In the genomic region with DNA sequence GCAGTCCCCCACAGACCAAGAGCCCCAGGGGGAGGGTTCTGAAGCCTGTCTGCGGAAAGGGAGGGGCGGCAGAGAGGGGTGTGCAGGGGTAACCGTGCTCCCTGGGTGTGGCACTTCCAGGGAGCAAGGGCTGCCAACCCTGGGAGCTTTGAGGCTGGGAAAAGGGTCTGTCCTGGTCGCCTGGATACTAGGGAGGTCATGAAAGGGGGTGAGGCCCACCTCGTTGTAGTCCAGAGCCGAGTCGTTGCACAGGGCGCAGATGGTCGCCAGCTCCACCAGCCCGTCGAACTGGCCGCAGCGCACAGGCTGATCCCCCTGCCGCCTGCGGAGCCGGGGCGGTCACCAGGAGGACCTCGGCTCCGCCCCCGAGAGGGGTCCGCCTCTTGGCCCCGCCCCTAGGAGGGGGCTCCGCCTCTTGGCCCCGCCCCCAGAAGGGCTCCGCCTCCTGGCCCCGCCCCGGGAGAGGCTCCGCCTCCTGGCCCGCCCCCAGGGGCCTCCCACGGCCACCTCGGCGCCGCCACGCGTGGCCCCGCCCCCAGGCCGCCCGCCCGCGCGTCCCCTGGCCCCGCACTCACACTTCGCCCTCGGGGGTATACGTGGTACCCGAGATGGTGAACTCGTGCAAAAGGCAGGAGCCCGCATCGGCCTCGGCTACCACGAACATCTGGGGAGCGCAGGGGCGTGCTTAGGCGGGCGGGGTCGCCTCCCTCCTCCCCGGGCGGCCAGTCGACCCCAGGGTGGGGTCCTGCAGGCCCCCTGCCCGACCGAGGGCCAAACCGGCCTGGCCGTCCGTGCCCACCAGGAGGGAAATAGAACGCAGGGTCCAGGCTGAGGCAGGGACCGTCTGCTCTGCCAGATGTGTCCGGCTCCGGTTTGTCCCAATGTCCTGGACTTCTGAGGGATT, we compare ENCODE assay signal across 8 cellular contexts. TPM values are rescaled to one million over a fixed set of nuclear protein-coding genes. Genes with fewer than 3 reads are reported as not detected.
DNase-seq lines count a peak whose midpoint lies in the region; ATAC-seq, FAIRE-seq and TF ChIP-seq lines count a peak whose summit lies in the region.

No MANE protein-coding gene starts in this region.

- H3K9ac ChIP-seq in K562 (ENCODE audit: insufficient read depth in 1 of 2, low read depth in 2 of 2, low read length in 2 of 2), result peak overlapping the region; percentile 14 to 90; a peak in 3 of 4 replicates

- no peaks in the 10 kb centered on the region for H3K9me1 ChIP-seq in K562 (ENCODE audit: control insufficient read depth, insufficient read depth, low read length)

- peak; percentile 12 for DNase-seq in Caki2 (ENCODE audit: low read depth)
- DNase-seq in Panc1 (ENCODE audit: low read depth, low spot score), result no peak
- peak; percentile 74 to 98 (median 96) for DNase-seq in K562 (ENCODE audit: extremely low read depth in 1 of 4, low spot score in 3 of 4)
- peak; percentile 99 for DNase-seq in iPS-NIHi11 (ENCODE audit: low spot score)
- DNase-seq in stimulated activated CD4-positive, alpha-beta T cell treated with anti-CD3 and anti-CD28 coated beads, Interleukin-15, amount 100 ng/mL, for 24 hours, result peak; percentile 42
- DNase-seq in dedifferentiated amniotic fluid mesenchymal stem cell (ENCODE audit: extremely low spot score), result no peak

- no peak for TF ChIP-seq RAD21 in K562 (CRISPR knock-in tag; conservative IDR thresholded peaks at IDR 0.05 in 1 of 2, IDR thresholded peaks at IDR 0.05 in 1 of 2)

- no peak overlapping the region for H3K27ac ChIP-seq in Panc1 (ENCODE audit: low read length)
- H3K27ac ChIP-seq in K562 (ENCODE audit: extremely low read depth, low read depth, low read length), result peak overlapping the region; percentile 10; the same call in 2 of the 3 replicates

- H3K4me1 ChIP-seq in Panc1 (ENCODE audit: control insufficient read depth, insufficient read depth, low read length) (no peaks in the 10 kb centered on the region), K562 (replicated peaks in 1 of 2; ENCODE audit: control insufficient read depth in 2 of 2, insufficient read depth in 2 of 2, low read length in 2 of 2) (peaks cover 2 to 32% of the 10 kb centered on the region in 2 experiments; a peak in 3 of 5 replicates)

- peak; percentile 26 for FAIRE-seq in K562 (lab: Jason Lieb, UNC)

- no peaks in the 10 kb centered on the region for H3K36me3 ChIP-seq in Panc1 (ENCODE audit: control insufficient read depth, insufficient read depth, low read length)
- H3K36me3 ChIP-seq in K562 (ENCODE audit: control insufficient read depth, insufficient read depth, low read length), result peaks cover 76% of the 10 kb centered on the region; the same call in 2 of the 3 replicates

- H3K4me2 ChIP-seq in K562 (ENCODE audit: insufficient read depth, low read length), result peak overlapping the region; percentile 61

- WGBS in K562 (ENCODE audit: insufficient coverage, low coverage, missing lambda C conversion rate), result 28% methylated on average over 24 of the region's 68 CpGs

- BruUV-seq in Panc1 (replicated peaks; lab: Mats Ljungman, UMichigan), result no TSS peak
- no TSS peak for BruUV-seq in K562 (replicated peaks; lab: Mats Ljungman, UMichigan)

- no peaks in the 10 kb centered on the region for H4K20me1 ChIP-seq in K562 (replicated peaks; ENCODE audit: control insufficient read depth, insufficient read depth, low read length)

- no peaks in the 10 kb centered on the region for H3K27me3 ChIP-seq in Panc1 (ENCODE audit: control insufficient read depth, insufficient read depth, low read length)
- no peaks in the 10 kb centered on the region for H3K27me3 ChIP-seq in K562 (ENCODE audit: control insufficient read depth in 2 of 2, insufficient read depth in 2 of 2, low read length in 2 of 2)

- H3K9me3 ChIP-seq in Panc1 (ENCODE audit: control insufficient read depth, insufficient read depth, low read depth, low read length), result no peaks in the 10 kb centered on the region
- no peaks in the 10 kb centered on the region for H3K9me3 ChIP-seq in K562 (replicated peaks; ENCODE audit: control insufficient read depth, insufficient read depth, low read depth, low read length)

- intact Hi-C loops in Panc1 (cut with micrococcal nuclease; ENCODE audit: unreplicated experiment), result no loop called here
- intact Hi-C loops in K562 (cut with micrococcal nuclease), result no loop called here

- no peak for TF ChIP-seq POLR2A in K562 (conservative IDR thresholded peaks at IDR 0.05)

- POLR2A ChIA-PET in Panc1 (lab: Charles Lee), result no interaction called here
- POLR2A ChIA-PET in K562 (lab: Yijun Ruan, JAX), result interaction anchor here (0.6 kb wide), 1 partner anchor 72 kb away, joined by 3 read pairs; no protein-coding TSS in a partner anchor

- TF ChIP-seq EP300 in K562 (IDR thresholded peaks at IDR 0.05; ENCODE audit: low read length), result no peak

- TF ChIP-seq CTCF in Panc1 (IDR thresholded peaks at IDR 0.05), result no peak
- TF ChIP-seq CTCF in K562 (IDR thresholded peaks at IDR 0.05 in 2 of 3, conservative IDR thresholded peaks at IDR 0.05 in 1 of 3; ENCODE audit: insufficient read depth in 2 of 3, low read depth in 1 of 3, low read length in 3 of 3), result no peak

- H3K4me3 ChIP-seq in Panc1 (ENCODE audit: low read depth in 2 of 2, low read length in 2 of 2) (peak overlapping the region in 1 of 2 experiments; percentile 19; a peak in 1 of 4 replicates), K562 (peak overlapping the region; percentile 30)

- ATAC-seq in Panc1 (peak; percentile 76), K562 (peak; percentile 89), HG03025 (IDR thresholded peaks at IDR 0.05; ENCODE audit: low FRiP score, unreplicated experiment) (no peak), HG02884 (IDR thresholded peaks at IDR 0.05; ENCODE audit: unreplicated experiment) (no peak)

- in situ Hi-C loops in Caki2 (cut with HindIII; ENCODE audit: low pct_unique_long_range_greater_than_20kb, low sequenced_read_pairs), result no loop called here
- in situ Hi-C loops in Panc1 (cut with HindIII; ENCODE audit: low pct_unique_long_range_greater_than_20kb, low sequenced_read_pairs), result no loop called here
- in situ Hi-C loops in K562 (cut with MboI), result no loop called here

- CTCF ChIA-PET in Panc1 (lab: Charles Lee), result no interaction called here
- CTCF ChIA-PET in K562 (lab: Yijun Ruan, JAX; ENCODE audit: low intra/inter-chr PET ratio), result no interaction called here

- H2AFZ ChIP-seq in K562 (ENCODE audit: low read depth, low read length), result peak overlapping the region; percentile 72; the same call in 1 of the 2 replicates

- no peaks in the 10 kb centered on the region for H3K79me2 ChIP-seq in K562 (ENCODE audit: control insufficient read depth, insufficient read depth, low read length)

RNA-seq across cellular contexts. Expression of a gene that starts 19.5 kb away (rescaled TPM):
- total RNA-seq in Caki2 (2014; rRNA removed; shearing (Covaris generic); ENCODE audit: low replicate concordance), result 5.0 and 7.7 TPM in 2 replicates
- total RNA-seq in Panc1 (2021; ENCODE audit: unreplicated experiment) (29.7 TPM), K562 (2014; rRNA removed) (41.2 and 50.7 TPM in 2 replicates), K562 (2014; rRNA removed; fragmentation: Illumina TruSeq; extraction: Trizol) (9.0 and 9.2 TPM in 2 replicates), K562 (2015; rRNA removed; fragmentation: Illumina TruSeq; extraction: Trizol) (16.9 TPM in 2 replicates), K562 (2021) (79.7 and 103 TPM in 2 replicates)
- polyA plus RNA-seq in Panc1 (2012; ENCODE audit: insufficient read length), result 35.7 TPM
- total RNA-seq in K562 (2011; cell fraction: chromatin; rRNA removed; ENCODE audit: low replicate concordance), result 198 and 586 TPM in 2 replicates
- total RNA-seq in K562 (2011; cell fraction: nucleolus; rRNA removed), result 353 and 436 TPM in 2 replicates
- total RNA-seq in K562 (2011; cell fraction: nucleoplasm; rRNA removed), result 289 and 326 TPM in 2 replicates
- polyA plus RNA-seq in K562 (2011; rRNA removed) (42.6 and 65.4 TPM in 2 replicates), K562 (2014; fragmentation: Illumina TruSeq; extraction: Trizol) (31.3 and 65.0 TPM in 2 replicates), K562 (2014; fragmentation: Nextera tagmentation; extraction: Ambion mirVana) (under 1 TPM; 0.65 to 0.66 TPM), K562 (2014; rRNA removed) (54.5 and 66.9 TPM in 2 replicates)
- polyA plus RNA-seq in K562 (2011; cell fraction: cytosol; rRNA removed), result 45.9 and 88.8 TPM in 2 replicates
- polyA plus RNA-seq in K562 (2011; cell fraction: nucleus; rRNA removed), result 230 and 368 TPM in 2 replicates
- 77.5 and 466 TPM in 2 replicates for polyA plus RNA-seq in K562 (2012)
- 33.8 and 63.1 TPM in 2 replicates for polyA minus RNA-seq in K562 (2011; rRNA and poly(A)+ RNA removed)
- 71.3 and 83.9 TPM in 2 replicates for polyA minus RNA-seq in K562 (2011; cell fraction: cytosol; rRNA and poly(A)+ RNA removed)
- 85.0 and 89.2 TPM in 2 replicates for polyA minus RNA-seq in K562 (2011; cell fraction: nucleus; rRNA and poly(A)+ RNA removed)

RNA-seq across cellular contexts. Expression of a gene that starts 28.5 kb away (rescaled TPM):
- total RNA-seq in Caki2 (2014; rRNA removed; shearing (Covaris generic); ENCODE audit: low replicate concordance), result not detected in 2 replicates
- total RNA-seq in Panc1 (2021; ENCODE audit: unreplicated experiment), result not detected
- not detected for polyA plus RNA-seq in Panc1 (2012; ENCODE audit: insufficient read length)
- 21.9 and 70.4 TPM in 2 replicates for total RNA-seq in K562 (2011; cell fraction: chromatin; rRNA removed; ENCODE audit: low replicate concordance)
- 38.4 and 45.2 TPM in 2 replicates for total RNA-seq in K562 (2011; cell fraction: nucleolus; rRNA removed)
- 27.3 and 30.9 TPM in 2 replicates for total RNA-seq in K562 (2011; cell fraction: nucleoplasm; rRNA removed)
- total RNA-seq in K562 (2014; rRNA removed), result 13.3 and 16.0 TPM in 2 replicates
- total RNA-seq in K562 (2014; rRNA removed; fragmentation: Illumina TruSeq; extraction: Trizol), result 4.9 and 6.8 TPM in 2 replicates
- total RNA-seq in K562 (2015; rRNA removed; fragmentation: Illumina TruSeq; extraction: Trizol), result 8.1 and 9.6 TPM in 2 replicates
- 15.3 and 20.3 TPM in 2 replicates for total RNA-seq in K562 (2021)
- polyA plus RNA-seq in K562 (2011; rRNA removed), result 12.2 and 13.6 TPM in 2 replicates
- polyA plus RNA-seq in K562 (2011; cell fraction: cytosol; rRNA removed), result 10.0 and 27.5 TPM in 2 replicates
- polyA plus RNA-seq in K562 (2011; cell fraction: nucleus; rRNA removed), result 41.2 and 64.7 TPM in 2 replicates
- polyA plus RNA-seq in K562 (2012), result 18.2 and 106 TPM in 2 replicates
- 10.3 and 17.6 TPM in 2 replicates for polyA plus RNA-seq in K562 (2014; fragmentation: Illumina TruSeq; extraction: Trizol)
- polyA plus RNA-seq in K562 (2014; fragmentation: Nextera tagmentation; extraction: Ambion mirVana), result under 1 TPM; 0.27 to 0.66 TPM
- polyA plus RNA-seq in K562 (2014; rRNA removed), result 18.4 and 18.8 TPM in 2 replicates
- polyA minus RNA-seq in K562 (2011; rRNA and poly(A)+ RNA removed), result 4.3 and 7.9 TPM in 2 replicates
- 3.7 and 7.2 TPM in 2 replicates for polyA minus RNA-seq in K562 (2011; cell fraction: cytosol; rRNA and poly(A)+ RNA removed)
- polyA minus RNA-seq in K562 (2011; cell fraction: nucleus; rRNA and poly(A)+ RNA removed), result 12.2 and 18.7 TPM in 2 replicates

RNA-seq across cellular contexts. Expression of a gene that starts 51.9 kb away (rescaled TPM):
- total RNA-seq in Caki2 (2014; rRNA removed; shearing (Covaris generic); ENCODE audit: low replicate concordance), result 9.7 and 13.6 TPM in 2 replicates
- 6.7 TPM for total RNA-seq in Panc1 (2021; ENCODE audit: unreplicated experiment)
- polyA plus RNA-seq in Panc1 (2012; ENCODE audit: insufficient read length), result 5.4 TPM
- total RNA-seq in K562 (2011; cell fraction: chromatin; rRNA removed; ENCODE audit: low replicate concordance), result 11.8 and 29.1 TPM in 2 replicates
- total RNA-seq in K562 (2011; cell fraction: nucleolus; rRNA removed), result 17.0 TPM in 2 replicates
- total RNA-seq in K562 (2011; cell fraction: nucleoplasm; rRNA removed), result 12.7 and 13.1 TPM in 2 replicates
- 4.9 and 6.2 TPM in 2 replicates for total RNA-seq in K562 (2014; rRNA removed)
- total RNA-seq in K562 (2014; rRNA removed; fragmentation: Illumina TruSeq; extraction: Trizol), result 1.7 and 2.2 TPM in 2 replicates
- 4.4 and 4.5 TPM in 2 replicates for total RNA-seq in K562 (2015; rRNA removed; fragmentation: Illumina TruSeq; extraction: Trizol)
- total RNA-seq in K562 (2021), result 6.7 and 7.5 TPM in 2 replicates
- 5.7 and 6.5 TPM in 2 replicates for polyA plus RNA-seq in K562 (2011; rRNA removed)
- 5.0 and 7.4 TPM in 2 replicates for polyA plus RNA-seq in K562 (2011; cell fraction: cytosol; rRNA removed)
- polyA plus RNA-seq in K562 (2011; cell fraction: nucleus; rRNA removed), result 17.5 and 25.4 TPM in 2 replicates
- 4.1 and 4.9 TPM in 2 replicates for polyA plus RNA-seq in K562 (2012)
- 5.1 and 6.5 TPM in 2 replicates for polyA plus RNA-seq in K562 (2014; fragmentation: Illumina TruSeq; extraction: Trizol)
- under 1 TPM; 0.34 to 0.59 TPM for polyA plus RNA-seq in K562 (2014; fragmentation: Nextera tagmentation; extraction: Ambion mirVana)
- polyA plus RNA-seq in K562 (2014; rRNA removed), result 6.1 and 7.4 TPM in 2 replicates
- polyA minus RNA-seq in K562 (2011; rRNA and poly(A)+ RNA removed), result 3.5 and 4.8 TPM in 2 replicates
- polyA minus RNA-seq in K562 (2011; cell fraction: cytosol; rRNA and poly(A)+ RNA removed), result 3.2 and 4.5 TPM in 2 replicates
- 7.5 and 8.2 TPM in 2 replicates for polyA minus RNA-seq in K562 (2011; cell fraction: nucleus; rRNA and poly(A)+ RNA removed)

Comparison
In these comparisons a context has a peak if more than half of its experiments do, and no peak if none do; other contexts are left out.
1. DNase-seq: peak in Caki2 (single experiment), K562 (4 of 4), iPS-NIHi11 (single experiment) and stimulated activated CD4-positive, alpha-beta T cell treated with anti-CD3 and anti-CD28 coated beads, Interleukin-15, amount 100 ng/mL, for 24 hours (single experiment); none in Panc1 (single experiment) and dedifferentiated amniotic fluid mesenchymal stem cell (single experiment).
2. ATAC-seq: peak in Panc1 (single experiment) and K562 (single experiment); none in HG03025 (single experiment) and HG02884 (single experiment).